In genomic region chr2:174535757-174536703, GRCh38 we compare ENCODE assay signal across 12 cellular contexts. TPM values are rescaled to one million over a fixed set of nuclear protein-coding genes. Genes with fewer than 3 reads are reported as not detected.
DNase-seq lines count a peak whose midpoint lies in the region; ATAC-seq, FAIRE-seq and TF ChIP-seq lines count a peak whose summit lies in the region.
"Had no signal": no experiment of that assay in that cellular context is flagged by ENCODE, and none has a peak within 500 bp of the region (broad histone marks: within the 10 kb centered on the region; RNA-seq: fewer than 3 reads in every experiment).

No MANE protein-coding gene starts in this region.

- no peaks in the 10 kb centered on the region for H3K23me2 ChIP-seq in H1 (ENCODE audit: low read depth, low read length)

- no peak overlapping the region for H2BK5ac ChIP-seq in H1 (ENCODE audit: low read depth, low read length)

- no peak overlapping the region for H2BK12ac ChIP-seq in H1 (ENCODE audit: low read depth, low read length)

- H3K56ac ChIP-seq in H1 (replicated peaks; ENCODE audit: insufficient read length, low read depth, low read length), result no peak overlapping the region

- H3K27me3 ChIP-seq in H1 (replicated peaks in 1 of 4; ENCODE audit: control insufficient read depth in 3 of 4, extremely low read depth in 1 of 4, insufficient read depth in 3 of 4, low read length in 3 of 4), result no peaks in the 10 kb centered on the region; a peak in 1 of 7 replicates

- TF ChIP-seq POLR2A in H1 (IDR thresholded peaks at IDR 0.05; ENCODE audit: control extremely low read depth in 1 of 2, low read depth in 2 of 2, low read length in 2 of 2), result no peak

- peak; percentile 90 for DNase-seq in DMS 273 (lab: John Stamatoyannopoulos, UW; ENCODE audit: unreplicated experiment)
- peak; percentile 2 for DNase-seq in NCI-H446 treated with DMSO at 0.1 percent for 48 hours (lab: John Stamatoyannopoulos, UW)
- DNase-seq in H1 (ENCODE audit: low read depth in 1 of 2, low spot score in 2 of 2), result no peak
- DNase-seq in NOMO-1 treated with DMSO at 0.1 percent for 48 hours (lab: John Stamatoyannopoulos, UW; ENCODE audit: unreplicated experiment), result no peak
- DNase-seq in A172 (ENCODE audit: low spot score), result no peak
- no peak for DNase-seq in activated CD4-positive, alpha-beta T cell treated with anti-CD3 and anti-CD28 coated beads, Interleukin-2, amount 50 U/mL, for 4 hours
- DNase-seq: activated gamma-delta T cell treated with Interleukin-2 at 50 U/mL for 16 hours, naive B cell, NCI-H226, T-helper 1 cell had no signal

- H2BK120ac ChIP-seq in H1 (replicated peaks; ENCODE audit: low read depth, low read length), result no peak overlapping the region

- H3K14ac ChIP-seq in H1 (ENCODE audit: insufficient read length), result no peak overlapping the region

- no peaks in the 10 kb centered on the region for H4K20me1 ChIP-seq in H1 (replicated peaks in 1 of 2; ENCODE audit: control insufficient read depth in 1 of 2, insufficient read depth in 2 of 2, low read length in 2 of 2)

- H4K5ac ChIP-seq in H1 (ENCODE audit: insufficient read length, low read depth, low read length), result no peak overlapping the region

- H3K4me2 ChIP-seq in H1 (ENCODE audit: insufficient read depth in 1 of 2, low read depth in 2 of 2, low read length in 2 of 2), result no peak overlapping the region

- WGBS in H1 (ENCODE audit: extremely low coverage in 1 of 2, insufficient coverage in 1 of 2, insufficient read length in 1 of 2, insufficient replicate concordance in 2 of 2, low coverage in 1 of 2, low lambda C conversion rate in 2 of 2, missing lambda C conversion rate in 1 of 2), 2 experiments, result 79% methylated on average over 11 of the region's 11 CpGs; no CpG with 5 or more reads in 1 of the 2 experiments

- H3K9me3 ChIP-seq in H1 (ENCODE audit: insufficient read depth in 2 of 2, low read depth in 1 of 2, low read length in 1 of 2), result no peaks in the 10 kb centered on the region

- no peak overlapping the region for H3K4ac ChIP-seq in H1 (replicated peaks; ENCODE audit: insufficient read length, low read depth, low read length)

- 0 out of 2 replicates have a peak overlapping the region, but pooled peaks have one; percentile 40 for H2AFZ ChIP-seq in H1 (ENCODE audit: low read length)

- H2AK5ac ChIP-seq in H1 (ENCODE audit: low read depth, low read length), result no peak overlapping the region

- POLR2A ChIA-PET in H1 (lab: Charles Lee; ENCODE audit: partially characterized antibody), result no interaction called here

- H3K4me3 ChIP-seq in H1 (ENCODE audit: extremely low read depth in 1 of 4, insufficient read depth in 2 of 4, low read depth in 3 of 4, low read length in 4 of 4), result no peak overlapping the region

- CTCF ChIA-PET in H1 (lab: Charles Lee; ENCODE audit: partially characterized antibody), result interaction anchor here (1.0 to 2.9 kb wide), 7 partner anchors 11 to 73 kb away, joined by 3 to 10 read pairs (median 6); no protein-coding TSS in a partner anchor

- TF ChIP-seq RAD21 in H1 (IDR thresholded peaks at IDR 0.05 in 1 of 2, conservative IDR thresholded peaks at IDR 0.05 in 1 of 2; ENCODE audit: low read depth in 2 of 2, low read length in 2 of 2), result no peak

- H3K9ac ChIP-seq in H1 (replicated peaks in 1 of 4; ENCODE audit: extremely low read depth in 1 of 4, low read depth in 3 of 4, low read length in 3 of 4), result no peak overlapping the region

- H2BK15ac ChIP-seq in H1 (ENCODE audit: low read length), result no peak overlapping the region

- H3K79me2 ChIP-seq in H1 (ENCODE audit: control insufficient read depth in 1 of 2, insufficient read depth in 2 of 2, low read length in 2 of 2), result no peaks in the 10 kb centered on the region

- no peak overlapping the region for H2BK20ac ChIP-seq in H1 (ENCODE audit: low read length)

- H4K8ac ChIP-seq in H1 (ENCODE audit: extremely low read depth, insufficient read depth, low read length), result no peak overlapping the region

- H3K18ac ChIP-seq in H1 (ENCODE audit: extremely low read depth, low read length), result no peak overlapping the region

- H4K91ac ChIP-seq in H1 (replicated peaks; ENCODE audit: insufficient read length, low read length), result no peak overlapping the region

- H3K27ac ChIP-seq in H1 (ENCODE audit: low read depth, low read length), result no peak overlapping the region

- TF ChIP-seq EP300 in H1 (IDR thresholded peaks at IDR 0.05; ENCODE audit: borderline replicate concordance in 1 of 2, low read depth in 2 of 2, low read length in 2 of 2), result no peak

- H3K4me1 ChIP-seq in H1 (replicated peaks in 1 of 4; ENCODE audit: control insufficient read depth in 3 of 4, insufficient read depth in 4 of 4, low read length in 3 of 4), result no peaks in the 10 kb centered on the region

- no peak for TF ChIP-seq CTCF in H1 (IDR thresholded peaks at IDR 0.05; ENCODE audit: control extremely low read depth in 1 of 3, insufficient read depth in 1 of 3, low read depth in 1 of 3, low read length in 3 of 3)

- H3K79me1 ChIP-seq in H1 (ENCODE audit: low read depth, low read length), result no peaks in the 10 kb centered on the region

- no peak for FAIRE-seq in H1 (lab: Jason Lieb, UNC)

- no peak overlapping the region for H3K23ac ChIP-seq in H1 (ENCODE audit: insufficient read length)

- peak; percentile 62 for ATAC-seq in GM21723 (IDR thresholded peaks at IDR 0.05; ENCODE audit: unreplicated experiment)
- ATAC-seq in HG02642 (IDR thresholded peaks at IDR 0.05; ENCODE audit: poor library complexity, unreplicated experiment), result no peak

- no peaks in the 10 kb centered on the region for H3K36me3 ChIP-seq in H1 (ENCODE audit: control insufficient read depth in 2 of 4, insufficient read depth in 4 of 4, low read length in 3 of 4)

TF ChIP-seq in H1, 55 proteins besides CTCF, POLR2A, EP300 and RAD21:
- TF ChIP-seq SAP30 (IDR thresholded peaks at IDR 0.05; ENCODE audit: insufficient read depth, insufficient replicate concordance, low read length) (no peak), ASH2L (IDR thresholded peaks at IDR 0.05; ENCODE audit: low read length) (no peak), BRCA1 (IDR thresholded peaks at IDR 0.05; ENCODE audit: low read depth, low read length) (no peak), CTBP2 (IDR thresholded peaks at IDR 0.05; ENCODE audit: borderline replicate concordance, insufficient read depth, insufficient read length, low read length) (no peak), SUZ12 (IDR thresholded peaks at IDR 0.05; ENCODE audit: low read length) (no peak), TCF12 (IDR thresholded peaks at IDR 0.05; ENCODE audit: low read depth, low read length) (no peak), TBP (IDR thresholded peaks at IDR 0.05; ENCODE audit: low read depth, low read length) (no peak), SRF (IDR thresholded peaks at IDR 0.05; ENCODE audit: low read depth, low read length) (no peak), CEBPB (IDR thresholded peaks at IDR 0.05; ENCODE audit: low read depth, low read length) (no peak), MAFK (IDR thresholded peaks at IDR 0.05; ENCODE audit: low read depth, low read length) (no peak), ZNF274 (IDR thresholded peaks at IDR 0.05; ENCODE audit: borderline replicate concordance, extremely low read depth, low read length) (no peak), JUN (IDR thresholded peaks at IDR 0.05; ENCODE audit: low read depth, low read length) (no peak), TEAD4 (IDR thresholded peaks at IDR 0.05; ENCODE audit: low read depth, low read length) (no peak), CHD2 (IDR thresholded peaks at IDR 0.05; ENCODE audit: low read length) (no peak), SIX5 (IDR thresholded peaks at IDR 0.05; ENCODE audit: low read depth, low read length) (no peak), SIRT6 (IDR thresholded peaks at IDR 0.05; ENCODE audit: low read length) (no peak), SP4 (IDR thresholded peaks at IDR 0.05; ENCODE audit: low read length) (no peak), ATF3 (IDR thresholded peaks at IDR 0.05; ENCODE audit: insufficient read depth, low read depth, low read length) (no peak)
- TF ChIP-seq, protein P1, sequence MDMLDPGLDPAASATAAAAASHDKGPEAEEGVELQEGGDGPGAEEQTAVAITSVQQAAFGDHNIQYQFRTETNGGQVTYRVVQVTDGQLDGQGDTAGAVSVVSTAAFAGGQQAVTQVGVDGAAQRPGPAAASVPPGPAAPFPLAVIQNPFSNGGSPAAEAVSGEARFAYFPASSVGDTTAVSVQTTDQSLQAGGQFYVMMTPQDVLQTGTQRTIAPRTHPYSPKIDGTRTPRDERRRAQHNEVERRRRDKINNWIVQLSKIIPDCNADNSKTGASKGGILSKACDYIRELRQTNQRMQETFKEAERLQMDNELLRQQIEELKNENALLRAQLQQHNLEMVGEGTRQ (IDR thresholded peaks at IDR 0.05; ENCODE audit: low read length), result no peak
TF ChIP-seq in H1: peak in this region for 0.

RNA-seq across cellular contexts. Expression of gene GPR155, which starts 49.2 kb away (rescaled TPM):
- 1.1 and 2.1 TPM in 2 replicates for total RNA-seq in H1 (2021; fragmentation: NEBNext Ultra II Directional; extraction: Animal tissue kit (Norgen Biotek cat#: 25700))
- 0.19 and 0.26 TPM in 2 replicates for polyA plus RNA-seq in H1 (2011; rRNA removed)
- 0.43 TPM for polyA plus RNA-seq in H1 (2011; cell fraction: cytosol; rRNA removed)
- 1.1 TPM for polyA plus RNA-seq in H1 (2011; cell fraction: nucleus; rRNA removed)
- 0.37 to 0.74 TPM (median 0.60 TPM) in 4 replicates for polyA plus RNA-seq in H1 (2012, experiment 1 of 2)
- 0.07 TPM for polyA plus RNA-seq in H1 (2012, experiment 2 of 2)
- 0.83 TPM for polyA plus RNA-seq in H1 (2013, experiment 1 of 2)
- polyA plus RNA-seq in H1 (2013, experiment 2 of 2), result 0.99 TPM
- 3.7 and 5.3 TPM in 2 replicates for polyA minus RNA-seq in H1 (2011; rRNA and poly(A)+ RNA removed)
- polyA minus RNA-seq in H1 (2011; cell fraction: cytosol; rRNA and poly(A)+ RNA removed), result 0.66 TPM
- polyA minus RNA-seq in H1 (2011; cell fraction: nucleus; rRNA and poly(A)+ RNA removed), result 3.2 TPM
- total RNA-seq in A172 (2014; rRNA removed; shearing (Covaris generic)), result 0.90 and 2.4 TPM in 2 replicates

Comparison
In these comparisons a context has a peak if more than half of its experiments do, and no peak if none do; other contexts are left out.
1. DNase-seq: peak in DMS 273 (single experiment) and NCI-H446 treated with DMSO at 0.1 percent for 48 hours (single experiment); none in H1 (0 of 2), NOMO-1 treated with DMSO at 0.1 percent for 48 hours (single experiment), A172 (single experiment) and activated CD4-positive, alpha-beta T cell treated with anti-CD3 and anti-CD28 coated beads, Interleukin-2, amount 50 U/mL, for 4 hours (0 of 2).